In the genomic region with DNA sequence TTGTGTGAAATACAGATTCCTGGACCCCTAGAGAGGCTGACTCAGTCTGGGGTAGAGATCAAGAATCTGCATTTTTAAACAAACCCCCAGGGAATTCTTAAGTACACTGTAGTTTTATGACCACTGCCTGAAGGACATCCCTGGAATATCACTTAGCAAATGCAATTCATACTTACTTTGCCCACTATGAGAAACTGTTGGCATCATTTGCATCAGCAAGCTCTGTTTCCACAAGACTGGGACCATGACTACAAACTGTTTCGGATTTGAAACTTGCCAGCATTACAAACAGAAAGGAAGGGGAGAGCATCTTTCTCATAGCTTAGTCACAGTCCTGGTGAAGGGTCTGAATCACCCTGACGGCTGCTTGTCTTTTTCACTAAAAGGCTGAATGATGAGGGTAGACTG, we compare ENCODE assay signal across 8 cellular contexts.
A peak's percentile ranks its signal among the peaks of the same experiment; 100 is the strongest.
DNase-seq lines count a peak whose midpoint lies in the region; ATAC-seq and TF ChIP-seq lines count a peak whose summit lies in the region.

No MANE protein-coding gene starts in this region.

- peak overlapping the region; percentile 5 for H3K4me3 ChIP-seq in CD4-positive, CD25-positive, alpha-beta regulatory T cell (ENCODE audit: low read depth, low read length)
- no peak overlapping the region for H3K4me3 ChIP-seq in mucosa of rectum (ENCODE audit: low read length in 2 of 2)
- H3K4me3 ChIP-seq in lower leg skin (ENCODE audit: low read depth, poor library complexity, severe bottlenecking), result no peak overlapping the region

- TF ChIP-seq CTCF in lower leg skin (IDR thresholded peaks at IDR 0.05), result no peak

- H3K4me1 Mint-ChIP-seq in CD4-positive, CD25-positive, alpha-beta regulatory T cell, result peaks cover 56 to 90% (median 76%) of the 10 kb centered on the region in 4 donors
- H3K4me1 Mint-ChIP-seq in activated naive CD8-positive, alpha-beta T cell (ENCODE audit: low read depth), result peaks cover 88% of the 10 kb centered on the region

- peak in 1 of 3 donors; percentile 47 for DNase-seq in CD4-positive, CD25-positive, alpha-beta regulatory T cell
- no peak for DNase-seq in NCI-H1048 (lab: John Stamatoyannopoulos, UW)
- DNase-seq in lower leg skin (ENCODE audit: low spot score in 2 of 2), result no peak

- no peaks in the 10 kb centered on the region for H3K36me3 ChIP-seq in CD4-positive, CD25-positive, alpha-beta regulatory T cell (ENCODE audit: control insufficient read depth, insufficient read depth, low read length)
- no peaks in the 10 kb centered on the region for H3K36me3 ChIP-seq in mucosa of rectum (ENCODE audit: control insufficient read depth in 2 of 2, insufficient read depth in 2 of 2, low read length in 2 of 2)

- H3K4me1 ChIP-seq in CD4-positive, CD25-positive, alpha-beta regulatory T cell (ENCODE audit: control insufficient read depth, insufficient read depth, low read length, poor library complexity, severe bottlenecking), result peaks cover 44% of the 10 kb centered on the region
- H3K4me1 ChIP-seq in mucosa of rectum (ENCODE audit: control insufficient read depth in 2 of 2, insufficient read depth in 2 of 2, low read length in 2 of 2), result peaks cover 20 to 38% of the 10 kb centered on the region in 2 donors

- H3K27ac ChIP-seq in CD4-positive, CD25-positive, alpha-beta regulatory T cell (ENCODE audit: insufficient read depth, low read length, poor library complexity, severe bottlenecking), result no peak overlapping the region
- peak overlapping the region; percentile 24 to 46 for H3K27ac ChIP-seq in mucosa of rectum (ENCODE audit: low read depth in 2 of 2, low read length in 2 of 2)

- no peaks in the 10 kb centered on the region for H3K27me3 Mint-ChIP-seq in CD4-positive, CD25-positive, alpha-beta regulatory T cell
- no peaks in the 10 kb centered on the region for H3K27me3 Mint-ChIP-seq in activated naive CD8-positive, alpha-beta T cell

- no peaks in the 10 kb centered on the region for H3K27me3 ChIP-seq in CD4-positive, CD25-positive, alpha-beta regulatory T cell (ENCODE audit: control insufficient read depth, insufficient read depth, low read length)
- no peaks in the 10 kb centered on the region for H3K27me3 ChIP-seq in mucosa of rectum (ENCODE audit: control insufficient read depth in 2 of 2, insufficient read depth in 2 of 2, low read length in 2 of 2)

- H3K9ac ChIP-seq in mucosa of rectum (ENCODE audit: low read depth in 1 of 2, low read length in 2 of 2), result no peak overlapping the region

- ATAC-seq in CD4-positive, CD25-positive, alpha-beta regulatory T cell (ENCODE audit: low read depth in 2 of 2), result peak; percentile 37 to 48
- ATAC-seq in HG03442 (IDR thresholded peaks at IDR 0.05; ENCODE audit: unreplicated experiment) (peak; percentile 35), HG03571 (IDR thresholded peaks at IDR 0.05; ENCODE audit: unreplicated experiment) (no peak), HG02798 (IDR thresholded peaks at IDR 0.05; ENCODE audit: poor library complexity, unreplicated experiment) (no peak)

- H3K9me3 Mint-ChIP-seq in CD4-positive, CD25-positive, alpha-beta regulatory T cell, result no peaks in the 10 kb centered on the region
- H3K9me3 Mint-ChIP-seq in activated naive CD8-positive, alpha-beta T cell (ENCODE audit: low read depth), result no peaks in the 10 kb centered on the region

- H3K4me3 Mint-ChIP-seq in CD4-positive, CD25-positive, alpha-beta regulatory T cell, result peak overlapping the region in 2 of 4 donors; percentile 2 to 28
- H3K4me3 Mint-ChIP-seq in activated naive CD8-positive, alpha-beta T cell, result no peak overlapping the region

- intact Hi-C loops in lower leg skin (cut with DNase I; ENCODE audit: low total_unique reads), result no loop called here

- H3K36me3 Mint-ChIP-seq in CD4-positive, CD25-positive, alpha-beta regulatory T cell, result no peaks in the 10 kb centered on the region
- H3K36me3 Mint-ChIP-seq in activated naive CD8-positive, alpha-beta T cell, result peaks cover 3% of the 10 kb centered on the region

- 50 to 55% methylated on average over 2 of the region's 2 CpGs for WGBS in lower leg skin, 2 donors

- TF ChIP-seq POLR2A in lower leg skin (IDR thresholded peaks at IDR 0.05), result no peak

- H3K9me3 ChIP-seq in CD4-positive, CD25-positive, alpha-beta regulatory T cell (ENCODE audit: control insufficient read depth in 2 of 2, low read length in 2 of 2), result no peaks in the 10 kb centered on the region
- H3K9me3 ChIP-seq in mucosa of rectum (ENCODE audit: control insufficient read depth in 2 of 2, low read length in 2 of 2), result no peaks in the 10 kb centered on the region

- H3K27ac Mint-ChIP-seq in CD4-positive, CD25-positive, alpha-beta regulatory T cell, result peak overlapping the region in 2 of 3 donors; percentile 50 to 63
- peak overlapping the region; percentile 78 for H3K27ac Mint-ChIP-seq in activated naive CD8-positive, alpha-beta T cell

Comparison
In these comparisons a context has a peak if more than half of its experiments do, and no peak if none do; other contexts are left out.
1. ATAC-seq: peak in CD4-positive, CD25-positive, alpha-beta regulatory T cell (2 of 2) and HG03442 (single experiment); none in HG03571 (single experiment) and HG02798 (single experiment).